ENCODE assay signal across 14 cellular contexts in the genomic region with DNA sequence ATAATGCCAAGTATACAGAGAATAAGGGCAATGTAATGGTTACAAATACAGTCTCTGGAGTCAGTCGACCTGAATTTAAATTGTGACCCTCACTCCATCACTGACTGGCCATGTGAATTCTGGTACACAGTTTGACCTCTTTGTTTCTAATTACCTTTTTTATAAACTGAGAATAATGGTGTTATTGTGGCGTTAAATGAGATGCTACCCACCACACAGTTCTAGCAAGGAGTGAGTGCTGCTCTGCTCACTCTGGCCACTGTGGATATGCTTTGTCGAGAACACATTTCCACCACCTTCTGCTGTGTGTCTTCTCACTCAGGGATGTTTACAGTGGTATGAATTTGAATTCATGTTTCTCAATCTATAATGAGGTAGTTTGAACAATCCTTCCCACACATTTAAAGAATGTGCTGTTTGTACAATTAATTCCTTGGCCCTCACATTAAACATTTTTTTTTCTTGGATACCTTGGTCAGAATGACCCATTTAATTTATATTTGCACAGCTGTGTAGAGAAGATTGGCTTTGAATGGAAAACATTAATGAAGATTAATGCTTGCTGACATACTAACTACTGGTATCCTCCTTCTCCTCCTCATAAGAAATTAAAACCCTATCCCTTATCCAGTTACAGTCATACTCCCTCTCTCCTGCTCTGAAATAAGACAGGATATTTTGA. TPM values are rescaled to one million over a fixed set of nuclear protein-coding genes. Genes with fewer than 3 reads are reported as not detected.
DNase-seq lines count a peak whose midpoint lies in the region; ATAC-seq, FAIRE-seq and TF ChIP-seq lines count a peak whose summit lies in the region.
"Had no signal": no experiment of that assay in that cellular context is flagged by ENCODE, and none has a peak within 500 bp of the region (broad histone marks: within the 10 kb centered on the region; RNA-seq: fewer than 3 reads in every experiment).

No MANE protein-coding gene starts in this region.

- H3K36me3 ChIP-seq in Panc1 (ENCODE audit: control insufficient read depth, insufficient read depth, low read length), result peaks cover 2% of the 10 kb centered on the region; the same call in 1 of the 2 replicates
- no peaks in the 10 kb centered on the region for H3K36me3 ChIP-seq in osteoblast (ENCODE audit: insufficient read depth, low read length)
- H3K36me3 ChIP-seq in aorta (ENCODE audit: control insufficient read depth in 1 of 2, insufficient read depth in 2 of 2, low read length in 1 of 2), result no peaks in the 10 kb centered on the region
- no peaks in the 10 kb centered on the region for H3K36me3 ChIP-seq in lower lobe of right lung

- peaks cover 24% of the 10 kb centered on the region for H3K4me1 ChIP-seq in Panc1 (ENCODE audit: control insufficient read depth, insufficient read depth, low read length)
- H3K4me1 ChIP-seq in osteoblast (ENCODE audit: insufficient read depth, low read length), result peaks cover 10% of the 10 kb centered on the region
- no peaks in the 10 kb centered on the region for H3K4me1 ChIP-seq in aorta (ENCODE audit: control insufficient read depth in 1 of 2, insufficient read depth in 2 of 2, low read length in 2 of 2)
- no peaks in the 10 kb centered on the region for H3K4me1 ChIP-seq in lower lobe of right lung

- DNase-seq in H54 (ENCODE audit: insufficient read length, low spot score) (no peak), NCI-H1417 treated with DMSO at 0.1 percent for 48 hours (lab: John Stamatoyannopoulos, UW) (peak; percentile 0), Panc1 (ENCODE audit: low read depth, low spot score) (no peak), osteoblast (ENCODE audit: insufficient read length, low spot score, missing footprints) (peak; percentile 23), aorta (no peak), lower lobe of right lung (no peak)
- no peak for DNase-seq in activated CD4-positive, CD25-positive, alpha-beta regulatory T cell (lab: John Stamatoyannopoulos, UW)
- DNase-seq: Caco-2, H9, NCI-H2029 treated with DMSO at 0.1 percent for 48 hours, NCI-H524, OCI-M1, SW 1271 had no signal

- no TSS peak for BruUV-seq in Panc1 (replicated peaks; lab: Mats Ljungman, UMichigan)

- TF ChIP-seq CTCF in Panc1 (IDR thresholded peaks at IDR 0.05) (no peak), osteoblast (IDR thresholded peaks at IDR 0.05; ENCODE audit: extremely low read depth, low read depth, low read length) (no peak), lower lobe of right lung (IDR thresholded peaks at IDR 0.05) (no peak)

- WGBS in aorta, 2 donors, result 78 to 82% methylated on average over 3 of the region's 3 CpGs

- peak overlapping the region; percentile 11; the same call in 1 of the 2 replicates for H3K27ac ChIP-seq in Panc1 (ENCODE audit: low read length)
- H3K27ac ChIP-seq in osteoblast (ENCODE audit: low read depth, low read length), result no peak overlapping the region
- no peak overlapping the region for H3K27ac ChIP-seq in aorta (ENCODE audit: low read depth in 1 of 2, low read length in 2 of 2)
- H3K27ac ChIP-seq in lower lobe of right lung, result no peak overlapping the region
- H3K27ac ChIP-seq: RWPE1 had no signal

- no peaks in the 10 kb centered on the region for H4K20me1 ChIP-seq in osteoblast (ENCODE audit: insufficient read depth, low read length)

- no peaks in the 10 kb centered on the region for H3K79me2 ChIP-seq in osteoblast (ENCODE audit: insufficient read depth, low read length)

- FAIRE-seq in H54 (lab: Jason Lieb, UNC), result peak; percentile 15

- no peak overlapping the region for H2AFZ ChIP-seq in osteoblast (ENCODE audit: low read length)

- H3K9me3 ChIP-seq in Panc1 (ENCODE audit: control insufficient read depth, insufficient read depth, low read depth, low read length) (no peaks in the 10 kb centered on the region), osteoblast (ENCODE audit: low read depth, low read length) (no peaks in the 10 kb centered on the region), aorta (ENCODE audit: control insufficient read depth, low read length) (no peaks in the 10 kb centered on the region), lower lobe of right lung (no peaks in the 10 kb centered on the region)
- H3K9me3 ChIP-seq: Caco-2 had no signal

- TF ChIP-seq POLR2A in H54 (IDR thresholded peaks at IDR 0.05; ENCODE audit: low read depth, low read length), result no peak

- H3K27me3 ChIP-seq in Panc1 (ENCODE audit: control insufficient read depth, insufficient read depth, low read length), result no peaks in the 10 kb centered on the region
- no peaks in the 10 kb centered on the region for H3K27me3 ChIP-seq in osteoblast (ENCODE audit: insufficient read depth, low read length)
- H3K27me3 ChIP-seq in aorta (ENCODE audit: control insufficient read depth in 1 of 2, insufficient read depth in 2 of 2, low read length in 1 of 2), result no peaks in the 10 kb centered on the region
- H3K27me3 ChIP-seq in lower lobe of right lung (ENCODE audit: low read depth), result no peaks in the 10 kb centered on the region

- ATAC-seq in Panc1 (no peak), aorta (ENCODE audit: low FRiP score) (no peak), lower lobe of right lung (no peak)

- CTCF ChIA-PET in Panc1 (lab: Charles Lee), result no interaction called here

- H3K4me3 ChIP-seq in Panc1 (ENCODE audit: low read depth in 2 of 2, low read length in 2 of 2) (no peak overlapping the region), osteoblast (ENCODE audit: insufficient read depth, low read length) (no peak overlapping the region), aorta (ENCODE audit: low read length in 2 of 2) (no peak overlapping the region), lower lobe of right lung (no peak overlapping the region)

- no peak overlapping the region for H3K4me2 ChIP-seq in osteoblast (ENCODE audit: insufficient read depth, low read length)

- POLR2A ChIA-PET in Panc1 (lab: Charles Lee), result interaction anchor here (0.6 kb wide), 1 partner anchor 293 kb away, joined by 3 read pairs; no protein-coding TSS in a partner anchor

- intact Hi-C loops in Panc1 (cut with micrococcal nuclease; ENCODE audit: unreplicated experiment) (no loop called here), aorta (cut with DNase I) (no loop called here), lower lobe of right lung (cut with DNase I) (no loop called here)

- in situ Hi-C loops in Panc1 (cut with HindIII; ENCODE audit: low pct_unique_long_range_greater_than_20kb, low sequenced_read_pairs), result no loop called here

RNA-seq across cellular contexts. Expression of gene PLCE1, which starts 42.4 kb away (rescaled TPM):
- 39.7 TPM for total RNA-seq in Panc1 (2021; ENCODE audit: unreplicated experiment)
- 19.4 TPM for polyA plus RNA-seq in Panc1 (2012; ENCODE audit: insufficient read length)
- 6.2 and 7.7 TPM in 2 replicates for total RNA-seq in osteoblast
- 10 to 100 TPM; 14.7 to 16.6 TPM for total RNA-seq in aorta
- 1 to 10 TPM; 1.5 to 6.7 TPM for polyA plus RNA-seq in aorta
- total RNA-seq in lower lobe of right lung, result 10.5 TPM

Comparison
In these comparisons a context has a peak if more than half of its experiments do, and no peak if none do; other contexts are left out.
1. DNase-seq: peak in NCI-H1417 treated with DMSO at 0.1 percent for 48 hours (single experiment) and osteoblast (single experiment); none in H54 (single experiment), Panc1 (single experiment), aorta (0 of 2), lower lobe of right lung (single experiment) and activated CD4-positive, CD25-positive, alpha-beta regulatory T cell (0 of 4).